9 cellular contexts compared by ENCODE assay signal in genomic region chr7:43439631-43440401, GRCh38.
DNase-seq lines count a peak whose midpoint lies in the region; ATAC-seq and TF ChIP-seq lines count a peak whose summit lies in the region.
"Had no signal": no experiment of that assay in that cellular context is flagged by ENCODE, and none has a peak within 500 bp of the region (broad histone marks: within the 10 kb centered on the region; RNA-seq: fewer than 3 reads in every experiment).

No MANE protein-coding gene starts in this region.

- TF ChIP-seq CTCF in DOHH2 (IDR thresholded peaks at IDR 0.05; ENCODE audit: low read depth, low read length, poor library complexity, severe bottlenecking) (peak; percentile 99), mucosa of descending colon (IDR thresholded peaks at IDR 0.05) (peak; percentile 55)

- no peak overlapping the region for H3K27ac Mint-ChIP-seq in stimulated activated naive B cell treated with anti-CD40 and anti-IgM and Interleukin-4, amounts not matched to agents 10 μg/mL and 1 μg/mL and 100 μg/mL, for 72 hours
- H3K27ac Mint-ChIP-seq: activated naive CD4-positive, alpha-beta T cell treated with anti-CD3 and anti-CD28 coated beads, Interleukin-2, amount 50 U/mL, for 24 hours had no signal

- no peaks in the 10 kb centered on the region for H3K9me3 Mint-ChIP-seq in stimulated activated naive B cell treated with anti-CD40 and anti-IgM and Interleukin-4, amounts not matched to agents 10 μg/mL and 1 μg/mL and 100 μg/mL, for 72 hours
- H3K9me3 Mint-ChIP-seq: activated naive CD4-positive, alpha-beta T cell treated with anti-CD3 and anti-CD28 coated beads, Interleukin-2, amount 50 U/mL, for 24 hours had no signal

- no peak overlapping the region for H3K4me2 ChIP-seq in DOHH2 (ENCODE audit: low read length)

- no peaks in the 10 kb centered on the region for H3K9me2 ChIP-seq in DOHH2 (replicated peaks; ENCODE audit: control insufficient read depth, low read length)

- DNase-seq in H4 (ENCODE audit: low spot score) (peak; percentile 87), NCI-H1105 (lab: John Stamatoyannopoulos, UW) (peak; percentile 38), dermis blood vessel endothelial cell (peak; percentile 70), mucosa of descending colon (peak in 2 of 3 donors; percentile 31 to 49)
- peak; percentile 8 for DNase-seq in stimulated activated naive B cell treated with anti-CD40 and anti-IgM and Interleukin-4, amounts not matched to agents 10 μg/mL and 1 μg/mL and 100 μg/mL, for 72 hours

- no peaks in the 10 kb centered on the region for H3K36me3 Mint-ChIP-seq in stimulated activated naive B cell treated with anti-CD40 and anti-IgM and Interleukin-4, amounts not matched to agents 10 μg/mL and 1 μg/mL and 100 μg/mL, for 72 hours
- H3K36me3 Mint-ChIP-seq: activated naive CD4-positive, alpha-beta T cell treated with anti-CD3 and anti-CD28 coated beads, Interleukin-2, amount 50 U/mL, for 24 hours had no signal

- no peaks in the 10 kb centered on the region for H3F3A ChIP-seq in DOHH2 (ENCODE audit: control insufficient read depth, insufficient read depth)

- no peak overlapping the region for H3K27ac ChIP-seq in DOHH2 (ENCODE audit: low read depth, low read length)

- H3K9me3 ChIP-seq in DOHH2 (ENCODE audit: control insufficient read depth, insufficient read depth, low read length) (no peaks in the 10 kb centered on the region), mucosa of descending colon (no peaks in the 10 kb centered on the region)

- no peaks in the 10 kb centered on the region for H3K4me1 Mint-ChIP-seq in stimulated activated naive B cell treated with anti-CD40 and anti-IgM and Interleukin-4, amounts not matched to agents 10 μg/mL and 1 μg/mL and 100 μg/mL, for 72 hours
- H3K4me1 Mint-ChIP-seq: activated naive CD4-positive, alpha-beta T cell treated with anti-CD3 and anti-CD28 coated beads, Interleukin-2, amount 50 U/mL, for 24 hours had no signal

- H4K20me1 ChIP-seq in DOHH2 (ENCODE audit: control insufficient read depth, insufficient read depth, low read depth, low read length): no peaks in the 10 kb centered on the region

- no peaks in the 10 kb centered on the region for H3K36me3 ChIP-seq in DOHH2 (ENCODE audit: control insufficient read depth, low read length)
- H3K36me3 ChIP-seq in mucosa of descending colon (ENCODE audit: low read depth): no peaks in the 10 kb centered on the region

- H3K4me3 ChIP-seq in DOHH2 (ENCODE audit: low read length): no peak overlapping the region
- H3K4me3 ChIP-seq in mucosa of descending colon: no peak overlapping the region

- no peaks in the 10 kb centered on the region for H3K79me2 ChIP-seq in DOHH2 (ENCODE audit: control insufficient read depth, low read length)

- no peaks in the 10 kb centered on the region for H3K27me3 ChIP-seq in DOHH2 (ENCODE audit: control insufficient read depth, low read length)

- H3K27me3 Mint-ChIP-seq in stimulated activated naive B cell treated with anti-CD40 and anti-IgM and Interleukin-4, amounts not matched to agents 10 μg/mL and 1 μg/mL and 100 μg/mL, for 72 hours: peaks cover 7 to 14% of the 10 kb centered on the region in 2 donors
- H3K27me3 Mint-ChIP-seq: activated naive CD4-positive, alpha-beta T cell treated with anti-CD3 and anti-CD28 coated beads, Interleukin-2, amount 50 U/mL, for 24 hours had no signal

- ATAC-seq in activated CD4-positive, CD25-positive, alpha-beta regulatory T cell treated with anti-CD3 and anti-CD28 coated beads, Interleukin-2, amount 50 U/mL, for 24 hours: peak; percentile 13 to 38
- ATAC-seq in mucosa of descending colon (peak; percentile 67), GM19023 (IDR thresholded peaks at IDR 0.05; ENCODE audit: unreplicated experiment) (no peak)
- ATAC-seq in stimulated activated naive B cell treated with anti-CD40 and anti-IgM and Interleukin-4, amounts not matched to agents 10 μg/mL and 1 μg/mL and 100 μg/mL, for 72 hours (replicated peaks): peak; percentile 64 to 70

- H3K4me1 ChIP-seq in DOHH2 (ENCODE audit: control insufficient read depth, low read length): no peaks in the 10 kb centered on the region
- no peaks in the 10 kb centered on the region for H3K4me1 ChIP-seq in mucosa of descending colon (ENCODE audit: low read depth)

- H3K4me3 Mint-ChIP-seq in stimulated activated naive B cell treated with anti-CD40 and anti-IgM and Interleukin-4, amounts not matched to agents 10 μg/mL and 1 μg/mL and 100 μg/mL, for 72 hours: no peak overlapping the region
- H3K4me3 Mint-ChIP-seq: activated naive CD4-positive, alpha-beta T cell treated with anti-CD3 and anti-CD28 coated beads, Interleukin-2, amount 50 U/mL, for 24 hours had no signal

- intact Hi-C loops in mucosa of descending colon (cut with DNase I, micrococcal nuclease): no loop called here

Comparison
In these comparisons a context has a peak if more than half of its experiments do, and no peak if none do; other contexts are left out.
1. DNase-seq: peak in every context shown above with its lines; median percentile 87 in H4; 70 in dermis blood vessel endothelial cell; 40 in mucosa of descending colon; 38 in NCI-H1105; 8 in stimulated activated naive B cell treated with anti-CD40 and anti-IgM and Interleukin-4, amounts not matched to agents 10 μg/mL and 1 μg/mL and 100 μg/mL, for 72 hours.